In genomic region chr14:102096569-102097188, GRCh38 we compare ENCODE assay signal across 8 cellular contexts. TPM values are rescaled to one million over a fixed set of nuclear protein-coding genes. Genes with fewer than 3 reads are reported as not detected.
A peak's percentile ranks its signal among the peaks of the same experiment; 100 is the strongest.
DNase-seq lines count a peak whose midpoint lies in the region; ATAC-seq and TF ChIP-seq lines count a peak whose summit lies in the region.

No MANE protein-coding gene starts in this region.

- TF ChIP-seq CTCF in A673 (conservative IDR thresholded peaks at IDR 0.05; ENCODE audit: low read depth, low read length) = peak; percentile 93

- DNase-seq in A673 (ENCODE audit: low spot score) = peak; percentile 90
- peak; percentile 63 for DNase-seq in NCI-H226
- peak; percentile 71 to 81 for DNase-seq in activated CD4-positive, alpha-beta T cell treated with anti-CD3 and anti-CD28 coated beads for 4 hours
- peak; percentile 82 for DNase-seq in left lobe of liver (ENCODE audit: low spot score)
- peak; percentile 74 for DNase-seq in stimulated activated CD4-positive, alpha-beta T cell treated with anti-CD3 and anti-CD28 coated beads, Interleukin-4, amount 100 ng/mL, for 1 hour

- no peak overlapping the region for H3K27ac ChIP-seq in A673 (ENCODE audit: low read depth, low read length, poor library complexity, severe bottlenecking)
- peak overlapping the region; percentile 13 for H3K27ac ChIP-seq in cingulate gyrus (ENCODE audit: low read depth, low read length)

- CTCF ChIA-PET in A673 (lab: Charles Lee) = interaction anchor here (0.7 to 1.5 kb wide), 6 partner anchors 9 to 390 kb away, joined by 3 to 11 read pairs (median 5); no protein-coding TSS in a partner anchor

- POLR2A ChIA-PET in A673 (lab: Charles Lee; ENCODE audit: low non-redundant PET) = interaction anchor here (0.7 kb wide), 1 partner anchor 1721 kb away, joined by 3 read pairs; a partner anchor contains a TSS

- no peak overlapping the region for H3K4me3 ChIP-seq in A673 (ENCODE audit: low read depth, low read length, poor library complexity, severe bottlenecking)

- no peaks in the 10 kb centered on the region for H3K36me3 ChIP-seq in A673 (ENCODE audit: insufficient read depth, low read length, poor library complexity, severe bottlenecking)

- H3K4me1 ChIP-seq in A673 (ENCODE audit: insufficient read depth, low read length, poor library complexity, severe bottlenecking) = peaks cover 10% of the 10 kb centered on the region

- H3K9me3 ChIP-seq in A673 (ENCODE audit: low read depth, low read length, poor library complexity, severe bottlenecking) = no peaks in the 10 kb centered on the region

- no TSS peak for BruUV-seq in A673 (replicated peaks; lab: Mats Ljungman, UMichigan)

- ATAC-seq in GM21381 (IDR thresholded peaks at IDR 0.05; ENCODE audit: unreplicated experiment) (peak; percentile 64), left lobe of liver (peak; percentile 96), GM19463 (IDR thresholded peaks at IDR 0.05; ENCODE audit: unreplicated experiment) (no peak)

- intact Hi-C loops in A673 (cut with micrococcal nuclease; ENCODE audit: unreplicated experiment) = loop anchor here (1.0 to 10.0 kb wide), 2 partner anchors 33 to 392 kb away; no protein-coding TSS in a partner anchor

- no peaks in the 10 kb centered on the region for H3K27me3 ChIP-seq in A673 (replicated peaks; ENCODE audit: insufficient read depth, low read depth, low read length, poor library complexity)

RNA-seq across cellular contexts. Expression of gene HSP90AA1, which starts 9.8 kb away (rescaled TPM):
- total RNA-seq in A673 (2021) = 1,040 and 1,112 TPM in 2 replicates
- 113 TPM for total RNA-seq in left lobe of liver

RNA-seq across cellular contexts. Expression of gene WDR20, which starts 43.0 kb away (rescaled TPM):
- 28.3 and 35.8 TPM in 2 replicates for total RNA-seq in A673 (2021)
- 14.0 TPM for total RNA-seq in left lobe of liver
